ENCODE assay signal across 8 cellular contexts in the genomic region with DNA sequence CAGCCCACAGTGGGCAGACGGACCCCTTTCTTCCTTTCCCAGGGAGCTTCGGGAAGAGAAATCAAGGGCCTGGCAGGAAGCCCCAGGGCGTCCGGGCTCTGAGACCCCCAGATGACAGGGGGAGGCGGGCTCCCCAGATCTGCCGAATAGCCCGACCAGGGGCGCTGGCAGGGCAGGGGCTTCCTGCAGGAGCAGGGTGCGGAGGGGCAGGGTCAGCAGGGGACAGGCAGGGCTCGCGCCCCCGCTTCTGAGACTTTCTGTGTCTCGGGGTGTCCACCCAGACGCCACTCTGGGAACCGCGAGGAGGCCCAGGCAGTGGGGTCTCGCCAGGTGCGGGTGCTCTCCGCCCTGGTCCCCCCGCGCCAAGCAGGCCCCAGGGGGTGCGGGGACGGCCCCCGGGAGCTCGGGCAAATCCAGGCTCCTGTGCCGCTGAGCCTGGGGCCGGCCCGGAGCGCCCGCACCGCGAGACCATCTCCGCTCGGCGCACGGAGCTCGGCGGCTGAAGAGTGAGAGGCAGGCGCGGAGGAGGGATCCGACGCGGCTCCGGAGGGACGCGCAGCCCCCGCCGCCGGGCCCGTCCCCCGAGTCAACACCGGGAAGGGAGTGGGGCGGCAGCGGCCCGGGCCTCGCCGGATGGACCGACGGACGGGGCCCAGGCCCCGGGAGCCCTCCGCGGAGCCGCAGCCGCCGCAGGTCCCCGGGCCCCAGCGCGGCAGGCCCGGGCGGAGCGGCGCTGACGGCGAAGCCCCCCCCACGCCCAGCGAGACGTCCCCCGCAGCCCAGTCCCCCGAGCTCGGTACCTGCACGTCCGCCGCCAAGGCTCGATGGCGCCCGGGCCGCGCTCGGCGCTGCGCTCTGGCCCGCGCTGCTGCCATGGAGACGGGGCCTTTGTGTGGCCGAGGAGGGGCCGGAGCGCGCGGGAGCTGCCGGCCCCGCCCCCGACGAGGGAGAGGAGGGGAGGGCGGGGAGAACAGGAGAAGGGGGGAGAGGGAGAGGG. TPM values are rescaled to one million over a fixed set of nuclear protein-coding genes. Genes with fewer than 3 reads are reported as not detected.
A peak's percentile ranks its signal among the peaks of the same experiment; 100 is the strongest.
DNase-seq lines count a peak whose midpoint lies in the region; ATAC-seq, FAIRE-seq and TF ChIP-seq lines count a peak whose summit lies in the region.

Gene PLXNB2 (minus strand): TSS at position 894 of the 997 bp plus-strand sequence. CDS start 17,062 bp downstream, outside the sequence.

- DNase-seq in activated CD8-positive, alpha-beta memory T cell treated with anti-CD3 and anti-CD28 coated beads for 24 hours, result no peak
- peak; percentile 84 for DNase-seq in RKO (ENCODE audit: low spot score)
- peak; percentile 80 to 87 (median 84) for DNase-seq in K562 (ENCODE audit: extremely low read depth in 1 of 4, low spot score in 3 of 4)
- DNase-seq in hepatocyte (ENCODE audit: low spot score), result peak; percentile 92
- DNase-seq in prostate gland (ENCODE audit: low spot score), result peak; percentile 82

- no peaks in the 10 kb centered on the region for H3K9me1 ChIP-seq in K562 (ENCODE audit: control insufficient read depth, insufficient read depth, low read length)

- H3K79me2 ChIP-seq in KMS-11 (ENCODE audit: insufficient read depth, low read depth) (no peaks in the 10 kb centered on the region), K562 (ENCODE audit: control insufficient read depth, insufficient read depth, low read length) (peaks cover 50% of the 10 kb centered on the region), hepatocyte (peaks cover 49% of the 10 kb centered on the region)

- POLR2A ChIA-PET in activated CD8-positive, alpha-beta memory T cell treated with anti-CD3 and anti-CD28 coated beads for 36 hours (lab: Charles Lee), result interaction anchor here (0.5 kb wide), 1 partner anchor 12 kb away, joined by 6 read pairs; no protein-coding TSS in a partner anchor
- POLR2A ChIA-PET in K562 (lab: Yijun Ruan, JAX), result interaction anchor here (0.6 to 2.5 kb wide), 4 partner anchors 13 to 45 kb away, joined by 3 to 11 read pairs (median 3); partner anchors contain the start of gene MAPK12

- H3K9ac ChIP-seq in KMS-11, result peak within 1 kb of the TSS; percentile 41; the same call in 1 of the 2 replicates
- H3K9ac ChIP-seq in K562 (ENCODE audit: insufficient read depth in 1 of 2, low read depth in 2 of 2, low read length in 2 of 2), result peak within 1 kb of the TSS; percentile 75 to 91

- TF ChIP-seq EP300 in K562 (IDR thresholded peaks at IDR 0.05; ENCODE audit: low read length), result no peak

- FAIRE-seq in K562 (lab: Jason Lieb, UNC), result no peak

- no peaks in the 10 kb centered on the region for H3K9me3 ChIP-seq in K562 (replicated peaks; ENCODE audit: control insufficient read depth, insufficient read depth, low read depth, low read length)
- H3K9me3 ChIP-seq in hepatocyte (ENCODE audit: low read depth), result no peaks in the 10 kb centered on the region
- no peaks in the 10 kb centered on the region for H3K9me3 ChIP-seq in prostate gland

- no peaks in the 10 kb centered on the region for H3K36me3 ChIP-seq in KMS-11 (ENCODE audit: insufficient read depth)
- no peaks in the 10 kb centered on the region for H3K36me3 ChIP-seq in K562 (ENCODE audit: control insufficient read depth, insufficient read depth, low read length)
- no peaks in the 10 kb centered on the region for H3K36me3 ChIP-seq in hepatocyte (replicated peaks; ENCODE audit: insufficient read depth, low read depth)
- no peaks in the 10 kb centered on the region for H3K36me3 ChIP-seq in prostate gland

- H3K27ac ChIP-seq in KMS-11 (no peak within 1 kb of the TSS), K562 (ENCODE audit: extremely low read depth, low read depth, low read length) (peak within 1 kb of the TSS; percentile 74), hepatocyte (peak within 1 kb of the TSS; percentile 98), prostate gland (peak within 1 kb of the TSS; percentile 91 to 94)

- CTCF ChIA-PET in activated CD8-positive, alpha-beta memory T cell treated with anti-CD3 and anti-CD28 coated beads for 36 hours (lab: Charles Lee), result interaction anchor here (0.9 to 2.5 kb wide), 7 partner anchors 8 to 54 kb away, joined by 3 to 6 read pairs (median 3); no protein-coding TSS in a partner anchor
- CTCF ChIA-PET in K562 (lab: Yijun Ruan, JAX; ENCODE audit: low intra/inter-chr PET ratio), result no interaction called here

- H3K27me3 ChIP-seq in KMS-11 (ENCODE audit: insufficient read depth, low read depth) (no peaks in the 10 kb centered on the region), K562 (ENCODE audit: control insufficient read depth in 2 of 2, insufficient read depth in 2 of 2, low read length in 2 of 2) (no peaks in the 10 kb centered on the region), hepatocyte (no peaks in the 10 kb centered on the region), prostate gland (replicated peaks; ENCODE audit: insufficient read depth) (no peaks in the 10 kb centered on the region)

- ATAC-seq in K562, result peak; percentile 68
- ATAC-seq in HG03139 (IDR thresholded peaks at IDR 0.05; ENCODE audit: unreplicated experiment), result no peak

- no peaks in the 10 kb centered on the region for H3K9me2 ChIP-seq in hepatocyte (replicated peaks; ENCODE audit: insufficient read depth)

- H4K20me1 ChIP-seq in KMS-11 (ENCODE audit: insufficient read depth) (no peaks in the 10 kb centered on the region), K562 (replicated peaks; ENCODE audit: control insufficient read depth, insufficient read depth, low read length) (no peaks in the 10 kb centered on the region), hepatocyte (ENCODE audit: insufficient read depth, poor library complexity, severe bottlenecking) (peaks cover 21% of the 10 kb centered on the region)

- TF ChIP-seq CTCF in KMS-11 (conservative IDR thresholded peaks at IDR 0.05; ENCODE audit: low read depth, low read length), result no peak
- TF ChIP-seq CTCF in K562 (IDR thresholded peaks at IDR 0.05 in 2 of 3, conservative IDR thresholded peaks at IDR 0.05 in 1 of 3; ENCODE audit: insufficient read depth in 2 of 3, low read depth in 1 of 3, low read length in 3 of 3), result no peak
- TF ChIP-seq CTCF in hepatocyte (IDR thresholded peaks at IDR 0.05; ENCODE audit: poor library complexity), result no peak
- TF ChIP-seq CTCF in prostate gland (IDR thresholded peaks at IDR 0.05), result no peak

- in situ Hi-C loops in K562 (cut with MboI), result no loop called here

- TF ChIP-seq RAD21 in K562 (CRISPR knock-in tag; conservative IDR thresholded peaks at IDR 0.05 in 1 of 2, IDR thresholded peaks at IDR 0.05 in 1 of 2), result no peak

- intact Hi-C loops in K562 (cut with micrococcal nuclease), result no loop called here
- intact Hi-C loops in prostate gland (cut with DNase I), result no loop called here

- TF ChIP-seq POLR2A in K562 (conservative IDR thresholded peaks at IDR 0.05) (no peak), prostate gland (IDR thresholded peaks at IDR 0.05) (peak; percentile 87)

- 0% methylated on average over 8 of the region's 105 CpGs for WGBS in K562 (ENCODE audit: insufficient coverage, low coverage, missing lambda C conversion rate)
- 1% methylated on average over 57 of the region's 105 CpGs for WGBS in hepatocyte (ENCODE audit: low lambda C conversion rate, missing lambda C conversion rate)
- under 1% methylated on average over 19 of the region's 105 CpGs for WGBS in prostate gland

- BruUV-seq in K562 (replicated peaks; lab: Mats Ljungman, UMichigan), result no TSS peak

- peak within 1 kb of the TSS; percentile 29; the same call in 1 of the 2 replicates for H3K4me2 ChIP-seq in KMS-11
- H3K4me2 ChIP-seq in K562 (ENCODE audit: insufficient read depth, low read length), result peak within 1 kb of the TSS; percentile 61
- H3K4me2 ChIP-seq in hepatocyte, result peak within 1 kb of the TSS; percentile 98

- H3K4me3 ChIP-seq in KMS-11 (IDR thresholded peaks at IDR 0.05; ENCODE audit: insufficient read depth, low read depth, low read length) (no peak within 1 kb of the TSS), K562 (peak within 1 kb of the TSS; percentile 59), hepatocyte (peak within 1 kb of the TSS; percentile 97), prostate gland (peak within 1 kb of the TSS; percentile 75 to 93)

- H3K4me1 ChIP-seq in KMS-11 (ENCODE audit: low read depth, poor library complexity, severe bottlenecking) (peaks cover 4% of the 10 kb centered on the region), K562 (replicated peaks in 1 of 2; ENCODE audit: control insufficient read depth in 2 of 2, insufficient read depth in 2 of 2, low read length in 2 of 2) (peaks cover 34 to 91% of the 10 kb centered on the region in 2 experiments), hepatocyte (ENCODE audit: insufficient read depth) (peaks cover 51% of the 10 kb centered on the region), prostate gland (replicated peaks) (peaks cover 32% of the 10 kb centered on the region)

- peak within 1 kb of the TSS; percentile 22 for H2AFZ ChIP-seq in KMS-11 (ENCODE audit: low read depth)
- 0 out of 2 replicates have a peak within 1 kb of the TSS, but pooled peaks have one; percentile 16 for H2AFZ ChIP-seq in K562 (ENCODE audit: low read depth, low read length)
- no peak within 1 kb of the TSS for H2AFZ ChIP-seq in hepatocyte

RNA-seq across cellular contexts. Expression of gene PLXNB2, which starts in this region (rescaled TPM):
- total RNA-seq in activated CD8-positive, alpha-beta memory T cell treated with anti-CD3 and anti-CD28 coated beads for 36 hours, result 10 to 100 TPM; 10.9 to 12.0 TPM
- 72.8 and 193 TPM in 2 replicates for total RNA-seq in K562 (2011; cell fraction: chromatin; rRNA removed; ENCODE audit: low replicate concordance)
- 120 and 131 TPM in 2 replicates for total RNA-seq in K562 (2011; cell fraction: nucleolus; rRNA removed)
- 71.3 and 73.4 TPM in 2 replicates for total RNA-seq in K562 (2011; cell fraction: nucleoplasm; rRNA removed)
- total RNA-seq in K562 (2014; rRNA removed) (16.9 and 22.7 TPM in 2 replicates), K562 (2014; rRNA removed; fragmentation: Illumina TruSeq; extraction: Trizol) (3.2 and 4.8 TPM in 2 replicates), K562 (2015; rRNA removed; fragmentation: Illumina TruSeq; extraction: Trizol) (9.9 and 11.3 TPM in 2 replicates), K562 (2021) (45.1 and 48.0 TPM in 2 replicates), hepatocyte (91.4 and 113 TPM in 2 replicates), prostate gland (100 to 1,000 TPM; 259 to 309 TPM)
- polyA plus RNA-seq in K562 (2011; rRNA removed) (17.4 and 26.1 TPM in 2 replicates), K562 (2014; fragmentation: Illumina TruSeq; extraction: Trizol) (13.6 and 22.0 TPM in 2 replicates), K562 (2014; fragmentation: Nextera tagmentation; extraction: Ambion mirVana) (under 1 TPM; 0.15 to 0.81 TPM), K562 (2014; rRNA removed) (20.7 and 24.6 TPM in 2 replicates), hepatocyte (147 and 158 TPM in 2 replicates)
- 21.9 and 41.4 TPM in 2 replicates for polyA plus RNA-seq in K562 (2011; cell fraction: cytosol; rRNA removed)
- polyA plus RNA-seq in K562 (2011; cell fraction: nucleus; rRNA removed), result 101 and 150 TPM in 2 replicates
- polyA plus RNA-seq in K562 (2012), result 30.4 and 43.6 TPM in 2 replicates
- 14.1 and 21.8 TPM in 2 replicates for polyA minus RNA-seq in K562 (2011; rRNA and poly(A)+ RNA removed)
- polyA minus RNA-seq in K562 (2011; cell fraction: cytosol; rRNA and poly(A)+ RNA removed), result 37.2 and 59.9 TPM in 2 replicates
- 30.4 and 32.4 TPM in 2 replicates for polyA minus RNA-seq in K562 (2011; cell fraction: nucleus; rRNA and poly(A)+ RNA removed)

Comparison
In these comparisons a context has a peak if more than half of its experiments do, and no peak if none do; other contexts are left out.
1. H3K4me2 ChIP-seq: peak in every context shown above with its lines; median percentile 98 in hepatocyte; 61 in K562; 29 in KMS-11.